ENCODE assay signal across 9 cellular contexts in genomic region chr1:184974837-184975115, GRCh38. TPM values are rescaled to one million over a fixed set of nuclear protein-coding genes. Genes with fewer than 3 reads are reported as not detected.
DNase-seq lines count a peak whose midpoint lies in the region; ATAC-seq and TF ChIP-seq lines count a peak whose summit lies in the region.
"Had no signal": no experiment of that assay in that cellular context is flagged by ENCODE, and none has a peak within 500 bp of the region (broad histone marks: within the 10 kb centered on the region; RNA-seq: fewer than 3 reads in every experiment).

No MANE protein-coding gene starts in this region.

- peak overlapping the region; percentile 72 for H3K4me3 Mint-ChIP-seq in T-helper 2 cell treated with Interferon-gamma antibody and Interleukin-4, amounts not matched to agents 5 μg/mL and 100 μg/mL, for 36 hours
- H3K4me3 Mint-ChIP-seq in activated CD8-positive, alpha-beta T cell treated with anti-CD3 and anti-CD28 coated beads for 36 hours, result peak overlapping the region; percentile 67
- peak overlapping the region; percentile 68 to 88 for H3K4me3 Mint-ChIP-seq in stimulated activated naive B cell treated with anti-CD40 and anti-IgM and Interleukin-4, amounts not matched to agents 10 μg/mL and 1 μg/mL and 100 μg/mL, for 72 hours

- H3K4me1 Mint-ChIP-seq in T-helper 2 cell treated with Interferon-gamma antibody and Interleukin-4, amounts not matched to agents 5 μg/mL and 100 μg/mL, for 36 hours (ENCODE audit: low read depth), result peaks cover 49% of the 10 kb centered on the region
- peaks cover 42% of the 10 kb centered on the region for H3K4me1 Mint-ChIP-seq in activated CD8-positive, alpha-beta T cell treated with anti-CD3 and anti-CD28 coated beads for 36 hours (ENCODE audit: low read depth)
- H3K4me1 Mint-ChIP-seq in stimulated activated naive B cell treated with anti-CD40 and anti-IgM and Interleukin-4, amounts not matched to agents 10 μg/mL and 1 μg/mL and 100 μg/mL, for 72 hours, result peaks cover 30 to 47% of the 10 kb centered on the region in 2 donors

- no peaks in the 10 kb centered on the region for H3K9me3 Mint-ChIP-seq in T-helper 2 cell treated with Interferon-gamma antibody and Interleukin-4, amounts not matched to agents 5 μg/mL and 100 μg/mL, for 36 hours
- no peaks in the 10 kb centered on the region for H3K9me3 Mint-ChIP-seq in activated CD8-positive, alpha-beta T cell treated with anti-CD3 and anti-CD28 coated beads for 36 hours
- peaks cover 0 to 2% of the 10 kb centered on the region in 2 donors for H3K9me3 Mint-ChIP-seq in stimulated activated naive B cell treated with anti-CD40 and anti-IgM and Interleukin-4, amounts not matched to agents 10 μg/mL and 1 μg/mL and 100 μg/mL, for 72 hours

- peaks cover 52% of the 10 kb centered on the region for H3K27me3 ChIP-seq in iPS-18a (ENCODE audit: control insufficient read depth, insufficient read depth, low read length)

- no peak for TF ChIP-seq CTCF in activated CD8-positive, alpha-beta T cell treated with anti-CD3 and anti-CD28 coated beads for 36 hours (IDR thresholded peaks at IDR 0.05)

- no peaks in the 10 kb centered on the region for H3K9me3 ChIP-seq in iPS-18a (ENCODE audit: control insufficient read depth, low read depth, low read length)

- H3K4me3 ChIP-seq in iPS-18a (ENCODE audit: low read length), result peak overlapping the region; percentile 87

- peaks cover 26% of the 10 kb centered on the region for H3K27me3 Mint-ChIP-seq in T-helper 2 cell treated with Interferon-gamma antibody and Interleukin-4, amounts not matched to agents 5 μg/mL and 100 μg/mL, for 36 hours (ENCODE audit: low read depth)
- H3K27me3 Mint-ChIP-seq in activated CD8-positive, alpha-beta T cell treated with anti-CD3 and anti-CD28 coated beads for 36 hours, result peaks cover 22% of the 10 kb centered on the region
- no peaks in the 10 kb centered on the region for H3K27me3 Mint-ChIP-seq in stimulated activated naive B cell treated with anti-CD40 and anti-IgM and Interleukin-4, amounts not matched to agents 10 μg/mL and 1 μg/mL and 100 μg/mL, for 72 hours

- CTCF ChIA-PET in activated CD8-positive, alpha-beta T cell treated with anti-CD3 and anti-CD28 coated beads for 36 hours (lab: Charles Lee), result interaction anchor here (1.3 to 7.7 kb wide), 4 partner anchors 8 to 195 kb away, joined by 3 to 65 read pairs (median 21); no protein-coding TSS in a partner anchor

- H3K27ac Mint-ChIP-seq in T-helper 2 cell treated with Interferon-gamma antibody and Interleukin-4, amounts not matched to agents 5 μg/mL and 100 μg/mL, for 36 hours, result peak overlapping the region; percentile 75
- peak overlapping the region; percentile 79 for H3K27ac Mint-ChIP-seq in activated CD8-positive, alpha-beta T cell treated with anti-CD3 and anti-CD28 coated beads for 36 hours
- peak overlapping the region; percentile 78 for H3K27ac Mint-ChIP-seq in stimulated activated naive B cell treated with anti-CD40 and anti-IgM and Interleukin-4, amounts not matched to agents 10 μg/mL and 1 μg/mL and 100 μg/mL, for 72 hours

- peaks cover 12% of the 10 kb centered on the region for H3K36me3 Mint-ChIP-seq in T-helper 2 cell treated with Interferon-gamma antibody and Interleukin-4, amounts not matched to agents 5 μg/mL and 100 μg/mL, for 36 hours (ENCODE audit: low read depth)
- H3K36me3 Mint-ChIP-seq in activated CD8-positive, alpha-beta T cell treated with anti-CD3 and anti-CD28 coated beads for 36 hours (ENCODE audit: low read depth), result peaks cover 3% of the 10 kb centered on the region
- H3K36me3 Mint-ChIP-seq in stimulated activated naive B cell treated with anti-CD40 and anti-IgM and Interleukin-4, amounts not matched to agents 10 μg/mL and 1 μg/mL and 100 μg/mL, for 72 hours, result no peaks in the 10 kb centered on the region

- ATAC-seq in activated CD8-positive, alpha-beta T cell treated with anti-CD3 and anti-CD28 coated beads for 36 hours, result no peak
- no peak for ATAC-seq in stimulated activated naive B cell treated with anti-CD40 and anti-IgM and Interleukin-4, amounts not matched to agents 10 μg/mL and 1 μg/mL and 100 μg/mL, for 72 hours (replicated peaks)
- ATAC-seq in GM19324 (IDR thresholded peaks at IDR 0.05; ENCODE audit: low FRiP score, unreplicated experiment), result no peak
- ATAC-seq in HG03097 (IDR thresholded peaks at IDR 0.05; ENCODE audit: low FRiP score, unreplicated experiment), result no peak
- no peak for ATAC-seq in HG03159 (IDR thresholded peaks at IDR 0.05; ENCODE audit: unreplicated experiment)

- DNase-seq in T-helper 2 cell treated with Interferon-gamma antibody and Interleukin-4, amounts not matched to agents 5 μg/mL and 100 μg/mL, for 36 hours (ENCODE audit: low spot score), result no peak
- no peak for DNase-seq in T-helper 2 cell
- DNase-seq in activated CD8-positive, alpha-beta T cell treated with anti-CD3 and anti-CD28 coated beads for 36 hours, result no peak
- DNase-seq in stimulated activated naive B cell treated with anti-CD40 and anti-IgM and Interleukin-4, amounts not matched to agents 10 μg/mL and 1 μg/mL and 100 μg/mL, for 72 hours, result no peak
- DNase-seq: cortex of kidney had no signal

- H3K9ac ChIP-seq in iPS-18a (ENCODE audit: low read length), result peak overlapping the region; percentile 17

- intact Hi-C loops in activated CD8-positive, alpha-beta T cell treated with anti-CD3 and anti-CD28 coated beads for 36 hours (cut with micrococcal nuclease), result no loop called here

- POLR2A ChIA-PET in activated CD8-positive, alpha-beta T cell treated with anti-CD3 and anti-CD28 coated beads for 36 hours (lab: Charles Lee), result interaction anchor here (1.0 to 3.7 kb wide), 9 partner anchors 11 to 220 kb away, joined by 3 to 23 read pairs (median 4); partner anchors contain the start of gene EDEM3

- H3K36me3 ChIP-seq in iPS-18a (ENCODE audit: control insufficient read depth, low read depth, low read length), result no peaks in the 10 kb centered on the region

- no peak overlapping the region for H3K27ac ChIP-seq in iPS-18a (ENCODE audit: low read length)

- no peaks in the 10 kb centered on the region for H3K4me1 ChIP-seq in iPS-18a (ENCODE audit: control insufficient read depth, low read depth, low read length)

RNA-seq across cellular contexts. Expression of gene NIBAN1, which starts 0.5 kb away (rescaled TPM):
- 10 to 100 TPM; 10.1 to 11.0 TPM for total RNA-seq in activated CD8-positive, alpha-beta T cell treated with anti-CD3 and anti-CD28 coated beads for 36 hours
